In the genomic region with DNA sequence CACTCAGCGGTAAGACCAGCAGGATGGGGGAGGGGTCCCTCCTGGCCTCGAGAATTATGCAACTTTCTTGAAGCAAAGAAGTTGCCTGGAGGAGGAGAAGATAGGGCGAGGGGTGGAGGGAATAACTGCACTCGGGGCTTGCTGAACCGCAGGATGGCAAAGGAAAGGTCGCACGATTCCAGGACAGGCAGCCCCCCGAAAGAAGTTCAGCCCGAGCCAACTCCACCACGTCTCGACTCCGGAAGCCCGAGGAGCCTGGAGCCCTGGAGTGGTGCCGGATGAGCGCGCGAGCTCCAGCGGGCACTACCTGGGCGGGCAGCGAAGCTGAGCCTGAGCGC, we compare ENCODE assay signal across 8 cellular contexts. TPM values are rescaled to one million over a fixed set of nuclear protein-coding genes. Genes with fewer than 3 reads are reported as not detected.
DNase-seq lines count a peak whose midpoint lies in the region; ATAC-seq and TF ChIP-seq lines count a peak whose summit lies in the region.

No MANE protein-coding gene starts in this region.

- H3K4me3 ChIP-seq in BLaER1 = peak overlapping the region; percentile 70
- peak overlapping the region; percentile 95 for H3K4me3 ChIP-seq in trophoblast cell (ENCODE audit: low read depth, low read length)

- peak overlapping the region; percentile 95 for H3K18ac ChIP-seq in trophoblast cell (ENCODE audit: low read length)

- DNase-seq in glutamatergic neuron = no peak
- DNase-seq in trophoblast cell = peak; percentile 88 to 91
- no peak for DNase-seq in NCI-H2081 treated with DMSO at 0.1 percent for 48 hours (lab: John Stamatoyannopoulos, UW)
- DNase-seq in GM10266 (ENCODE audit: extremely low spot score) = no peak
- no peak for DNase-seq in HPDE6-E6E7 (ENCODE audit: extremely low spot score)

- H3K79me2 ChIP-seq in trophoblast cell (ENCODE audit: control insufficient read depth, insufficient read depth, low read length, poor library complexity) = peaks cover 25% of the 10 kb centered on the region

- peak overlapping the region; percentile 23 for H4K12ac ChIP-seq in trophoblast cell (ENCODE audit: low read depth, low read length)

- H3K9me3 ChIP-seq in BLaER1 = peaks cover 27% of the 10 kb centered on the region
- no peaks in the 10 kb centered on the region for H3K9me3 ChIP-seq in trophoblast cell (ENCODE audit: insufficient read depth, low read depth, low read length)

- ATAC-seq in HG02938 (IDR thresholded peaks at IDR 0.05; ENCODE audit: unreplicated experiment) = peak; percentile 23
- peak; percentile 65 for ATAC-seq in activated T-helper 17 cell treated with anti-CD3 and anti-CD28 coated beads, Interleukin-2, amount 50 U/mL, for 72 hours (replicated peaks)

- no peaks in the 10 kb centered on the region for H3K36me3 Mint-ChIP-seq in activated T-helper 17 cell treated with anti-CD3 and anti-CD28 coated beads, Interleukin-2, amount 50 U/mL, for 72 hours (ENCODE audit: low read depth)
- H3K36me3 Mint-ChIP-seq in glutamatergic neuron (ENCODE audit: unreplicated experiment) = no peaks in the 10 kb centered on the region

- H3K23ac ChIP-seq in trophoblast cell (ENCODE audit: low read length) = no peak overlapping the region

- H2AFZ ChIP-seq in trophoblast cell (ENCODE audit: insufficient read depth, low read length, poor library complexity) = peak overlapping the region; percentile 52

- H3K36me3 ChIP-seq in BLaER1 (no peaks in the 10 kb centered on the region), trophoblast cell (ENCODE audit: control insufficient read depth in 1 of 2, insufficient read depth in 2 of 2, low read length in 2 of 2) (peaks cover 1 to 3% of the 10 kb centered on the region in 2 experiments)

- peak overlapping the region; percentile 86 for H3K27ac Mint-ChIP-seq in activated T-helper 17 cell treated with anti-CD3 and anti-CD28 coated beads, Interleukin-2, amount 50 U/mL, for 72 hours
- H3K27ac Mint-ChIP-seq in glutamatergic neuron (ENCODE audit: unreplicated experiment) = no peak overlapping the region

- H3K27me3 Mint-ChIP-seq in activated T-helper 17 cell treated with anti-CD3 and anti-CD28 coated beads, Interleukin-2, amount 50 U/mL, for 72 hours = peaks cover 30% of the 10 kb centered on the region
- peaks cover 9% of the 10 kb centered on the region for H3K27me3 Mint-ChIP-seq in glutamatergic neuron (ENCODE audit: unreplicated experiment)

- H2AK5ac ChIP-seq in trophoblast cell (ENCODE audit: low read length) = peak overlapping the region; percentile 88

- H3K27me3 ChIP-seq in BLaER1 (peaks cover 42% of the 10 kb centered on the region), trophoblast cell (ENCODE audit: insufficient read depth, low read length) (no peaks in the 10 kb centered on the region)

- H4K91ac ChIP-seq in trophoblast cell (ENCODE audit: low read depth, low read length) = peak overlapping the region; percentile 94

- H4K20me1 ChIP-seq in BLaER1 = no peaks in the 10 kb centered on the region

- peak overlapping the region; percentile 87 for H2BK12ac ChIP-seq in trophoblast cell (ENCODE audit: low read length)

- no peaks in the 10 kb centered on the region for H3K9me3 Mint-ChIP-seq in activated T-helper 17 cell treated with anti-CD3 and anti-CD28 coated beads, Interleukin-2, amount 50 U/mL, for 72 hours
- peaks cover 6% of the 10 kb centered on the region for H3K9me3 Mint-ChIP-seq in glutamatergic neuron (ENCODE audit: unreplicated experiment)

- H3K4me2 ChIP-seq in BLaER1 (peak overlapping the region; percentile 75), trophoblast cell (ENCODE audit: low read length) (peak overlapping the region; percentile 96)

- H4K8ac ChIP-seq in trophoblast cell (ENCODE audit: low read depth, low read length) = peak overlapping the region; percentile 85

- H3K4me3 Mint-ChIP-seq in activated T-helper 17 cell treated with anti-CD3 and anti-CD28 coated beads, Interleukin-2, amount 50 U/mL, for 72 hours = peak overlapping the region; percentile 93
- peak overlapping the region; percentile 92 for H3K4me3 Mint-ChIP-seq in glutamatergic neuron (ENCODE audit: unreplicated experiment)

- H3K9ac ChIP-seq in BLaER1 = 0 out of 2 replicates have a peak overlapping the region, but pooled peaks have one; percentile 64
- peak overlapping the region; percentile 94 for H3K9ac ChIP-seq in trophoblast cell (ENCODE audit: low read length)

- no peak overlapping the region for H3K27ac ChIP-seq in BLaER1
- H3K27ac ChIP-seq in trophoblast cell (ENCODE audit: low read depth, low read length) = peak overlapping the region; percentile 95

- peak overlapping the region; percentile 99 for H3K14ac ChIP-seq in trophoblast cell (ENCODE audit: low read length)

- H2BK120ac ChIP-seq in trophoblast cell (ENCODE audit: insufficient read depth, low read length, poor library complexity) = peak overlapping the region; percentile 95

- peak overlapping the region; percentile 46 for H3K4ac ChIP-seq in trophoblast cell (ENCODE audit: low read depth, low read length)

- TF ChIP-seq CTCF in glutamatergic neuron (IDR thresholded peaks at IDR 0.05; ENCODE audit: partially characterized antibody, unreplicated experiment) (no peak), GM10266 (IDR thresholded peaks at IDR 0.05; ENCODE audit: control insufficient read depth, insufficient read depth, low read depth, missing control alignments) (no peak)

- H3K79me1 ChIP-seq in trophoblast cell (ENCODE audit: low read length) = peaks cover 25% of the 10 kb centered on the region

- H3K4me1 ChIP-seq in BLaER1 (peaks cover 15% of the 10 kb centered on the region), trophoblast cell (ENCODE audit: control insufficient read depth in 1 of 2, insufficient read depth in 2 of 2, low read length in 2 of 2) (peaks cover 9 to 18% of the 10 kb centered on the region in 2 experiments)

- H3K4me1 Mint-ChIP-seq in activated T-helper 17 cell treated with anti-CD3 and anti-CD28 coated beads, Interleukin-2, amount 50 U/mL, for 72 hours = peaks cover 6% of the 10 kb centered on the region
- peaks cover 6% of the 10 kb centered on the region for H3K4me1 Mint-ChIP-seq in glutamatergic neuron (ENCODE audit: low read depth, unreplicated experiment)

- peak overlapping the region; percentile 99 for H2BK5ac ChIP-seq in trophoblast cell (ENCODE audit: low read depth, low read length, poor library complexity)

- WGBS in trophoblast cell (ENCODE audit: extremely low coverage, insufficient coverage, insufficient read length) = no CpG with 5 or more reads among the region's 21 CpGs

RNA-seq across cellular contexts. Expression of a gene that starts 0.4 kb away (rescaled TPM):
- 1 to 10 TPM; 1.8 to 2.8 TPM for total RNA-seq in activated T-helper 17 cell treated with anti-CD3 and anti-CD28 coated beads, Interleukin-2, amount 50 U/mL, for 72 hours
- total RNA-seq in glutamatergic neuron (ENCODE audit: unreplicated experiment) = 2.3 TPM
- polyA plus RNA-seq in trophoblast cell (2013) = 60.2 and 61.6 TPM in 2 replicates

Comparison
In these comparisons a context has a peak if more than half of its experiments do, and no peak if none do; other contexts are left out.
1. DNase-seq: peak in trophoblast cell (2 of 2); none in glutamatergic neuron (single experiment), NCI-H2081 treated with DMSO at 0.1 percent for 48 hours (single experiment), GM10266 (single experiment) and HPDE6-E6E7 (single experiment).